Comparison of ENCODE assay signal across 1 cellular context in the genomic region with DNA sequence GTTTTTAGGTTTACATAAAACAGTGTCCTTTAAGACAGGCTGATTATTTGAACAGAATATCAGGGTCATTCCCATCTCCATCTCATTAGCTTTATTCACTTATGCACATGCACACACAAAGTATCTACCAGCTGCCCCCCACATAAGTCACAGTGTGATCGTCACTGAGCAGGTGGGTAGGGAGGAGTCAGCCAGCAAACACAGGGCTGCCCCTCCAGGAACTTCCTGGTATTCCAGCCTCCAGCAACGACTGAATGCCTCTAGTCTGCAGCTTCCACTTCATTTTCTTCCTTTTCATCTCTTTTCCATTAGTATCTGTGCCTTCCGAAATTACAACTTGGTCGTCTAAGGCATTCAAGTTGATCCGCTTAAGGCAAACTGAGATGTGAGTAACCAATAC.
TF ChIP-seq lines count a peak whose summit lies in the region.

No MANE protein-coding gene starts in this region.

TF ChIP-seq in WTC11, 78 proteins besides CTCF, POLR2A, EP300 and RAD21 (continued from another document):
- TF ChIP-seq, protein P1, sequence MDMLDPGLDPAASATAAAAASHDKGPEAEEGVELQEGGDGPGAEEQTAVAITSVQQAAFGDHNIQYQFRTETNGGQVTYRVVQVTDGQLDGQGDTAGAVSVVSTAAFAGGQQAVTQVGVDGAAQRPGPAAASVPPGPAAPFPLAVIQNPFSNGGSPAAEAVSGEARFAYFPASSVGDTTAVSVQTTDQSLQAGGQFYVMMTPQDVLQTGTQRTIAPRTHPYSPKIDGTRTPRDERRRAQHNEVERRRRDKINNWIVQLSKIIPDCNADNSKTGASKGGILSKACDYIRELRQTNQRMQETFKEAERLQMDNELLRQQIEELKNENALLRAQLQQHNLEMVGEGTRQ (CRISPR knock-in tag; IDR thresholded peaks at IDR 0.05) = no peak
- no peak for TF ChIP-seq ZNF263 (CRISPR knock-in tag; IDR thresholded peaks at IDR 0.05; ENCODE audit: low read depth)
- no peak for TF ChIP-seq RELA (CRISPR knock-in tag; IDR thresholded peaks at IDR 0.05; ENCODE audit: borderline replicate concordance)
